25 cellular contexts compared by ENCODE assay signal in genomic region chr4:76836860-76837564, GRCh38.
"Had no signal": no experiment of that assay in that cellular context is flagged by ENCODE, and none has a peak within 500 bp of the region (broad histone marks: within the 10 kb centered on the region; RNA-seq: fewer than 3 reads in every experiment).

No MANE protein-coding gene starts in this region.

- H3K4me3 ChIP-seq: colonic mucosa, dorsolateral prefrontal cortex, gastrocnemius medialis, mucosa of descending colon, neural progenitor cell, right lobe of liver, vagina had no signal

- ATAC-seq: activated CD4-positive, alpha-beta T cell treated with anti-CD3 and anti-CD28 coated beads for 36 hours; effector memory CD8-positive, alpha-beta T cell; esophagus mucosa; gastrocnemius medialis; mucosa of descending colon; naive thymus-derived CD4-positive, alpha-beta T cell; stimulated activated naive B cell treated with anti-CD40 and anti-IgM and Interleukin-4, amounts not matched to agents 10 μg/mL and 1 μg/mL and 100 μg/mL, for 72 hours; WTC11 had no signal

- H3K4me2 ChIP-seq: neural progenitor cell had no signal

- H2AFZ ChIP-seq: neural progenitor cell had no signal

- H3K9ac ChIP-seq: neural progenitor cell had no signal

- DNase-seq: activated CD4-positive, alpha-beta T cell treated with anti-CD3 and anti-CD28 coated beads for 36 hours; activated CD4-positive, alpha-beta T cell treated with anti-CD3 and anti-CD28 coated beads, Interleukin-2, amount 50 U/mL, for 4 hours; activated naive CD4-positive, alpha-beta T cell treated with anti-CD3 and anti-CD28 coated beads for 36 hours; activated naive CD8-positive, alpha-beta T cell treated with anti-CD3 and anti-CD28 coated beads, Interleukin-2, amount 10 ng/mL, durations not matched to agents 7 days and 5 days; activated T-cell treated with anti-CD3 and anti-CD28 coated beads, Interleukin-2, amount 50 U/mL, for 48 hours; amniotic stem cell; colonic mucosa; dorsolateral prefrontal cortex; effector memory CD8-positive, alpha-beta T cell; gastrocnemius medialis; head of caudate nucleus; hypothalamus; mucosa of descending colon; naive thymus-derived CD4-positive, alpha-beta T cell; posterior cingulate gyrus; right lobe of liver; small intestine; stimulated activated CD4-positive, alpha-beta T cell treated with anti-CD3 and anti-CD28 coated beads, Interleukin-2, amount 100 ng/mL, for 24 hours; stimulated activated naive B cell treated with anti-CD40 and anti-IgM and Interleukin-4, amounts not matched to agents 10 μg/mL and 1 μg/mL and 100 μg/mL, for 72 hours; T-helper 9 cell; trophoblast cell had no signal

- H3K9me3 ChIP-seq: colonic mucosa, gastrocnemius medialis, mucosa of descending colon, right lobe of liver, vagina had no signal

- H3K4me1 ChIP-seq: gastrocnemius medialis had no signal

- H3K36me3 ChIP-seq: colonic mucosa, gastrocnemius medialis, neural progenitor cell, right lobe of liver, vagina had no signal

- H3K27ac ChIP-seq: colonic mucosa, dorsolateral prefrontal cortex, gastrocnemius medialis, neural progenitor cell, right lobe of liver, vagina had no signal

- H3K27me3 ChIP-seq: colonic mucosa, dorsolateral prefrontal cortex, gastrocnemius medialis, neural progenitor cell, right lobe of liver, vagina had no signal
